Comparison of ENCODE assay signal across 17 cellular contexts in genomic region chr6:169121013-169121412, GRCh38.
DNase-seq lines count a peak whose midpoint lies in the region; ATAC-seq and TF ChIP-seq lines count a peak whose summit lies in the region.
"Had no signal": no experiment of that assay in that cellular context is flagged by ENCODE, and none has a peak within 500 bp of the region (broad histone marks: within the 10 kb centered on the region; RNA-seq: fewer than 3 reads in every experiment).

No MANE protein-coding gene starts in this region.

- H3K27me3 Mint-ChIP-seq in CD8-positive, alpha-beta memory T cell, result peaks cover 3 to 7% of the 10 kb centered on the region in 2 donors

- H3K4me3 Mint-ChIP-seq in CD8-positive, alpha-beta memory T cell, result no peak overlapping the region

- ATAC-seq in GM21367 (IDR thresholded peaks at IDR 0.05; ENCODE audit: unreplicated experiment), result no peak
- ATAC-seq in GM21723 (IDR thresholded peaks at IDR 0.05; ENCODE audit: unreplicated experiment), result no peak

- no peaks in the 10 kb centered on the region for H3K9me3 Mint-ChIP-seq in CD8-positive, alpha-beta memory T cell

- no peak overlapping the region for H3K4me3 ChIP-seq in GM12864 (ENCODE audit: low read depth, low read length)
- no peak overlapping the region for H3K4me3 ChIP-seq in LNCaP clone FGC (ENCODE audit: low read depth, low read length)
- H3K4me3 ChIP-seq in brain microvascular endothelial cell (ENCODE audit: low read depth, low read length), result no peak overlapping the region
- H3K4me3 ChIP-seq in fibroblast of villous mesenchyme (ENCODE audit: low read depth, low read length), result no peak overlapping the region
- H3K4me3 ChIP-seq in CD8-positive, alpha-beta memory T cell (ENCODE audit: low read length), result no peak overlapping the region
- H3K4me3 ChIP-seq: BLaER1, GM23248 had no signal

- peaks cover 0 to 1% (median 0%) of the 10 kb centered on the region in 3 donors for H3K36me3 Mint-ChIP-seq in CD8-positive, alpha-beta memory T cell

- POLR2A ChIA-PET in CD8-positive, alpha-beta memory T cell (lab: Charles Lee), result no interaction called here

- no peaks in the 10 kb centered on the region for H3K27me3 ChIP-seq in brain microvascular endothelial cell (replicated peaks)
- no peaks in the 10 kb centered on the region for H3K27me3 ChIP-seq in CD8-positive, alpha-beta memory T cell (ENCODE audit: insufficient read depth, low read length, poor library complexity, severe bottlenecking)
- H3K27me3 ChIP-seq: BLaER1 had no signal

- no peaks in the 10 kb centered on the region for H3K4me1 Mint-ChIP-seq in CD8-positive, alpha-beta memory T cell

- H3K9me3 ChIP-seq in CD8-positive, alpha-beta memory T cell (ENCODE audit: low read length), result no peaks in the 10 kb centered on the region
- H3K9me3 ChIP-seq: BLaER1 had no signal

- in situ Hi-C loops in brain microvascular endothelial cell (cut with HindIII; ENCODE audit: low pct_ligation_motif_present, low sequenced_read_pairs), result no loop called here

- TF ChIP-seq CTCF in GM12864 (IDR thresholded peaks at IDR 0.05; ENCODE audit: low read depth, low read length, missing control alignments), result peak; percentile 18
- 0 out of 2 replicates have a peak, but pooled peaks have one; percentile 11 for TF ChIP-seq CTCF in LNCaP clone FGC (IDR thresholded peaks at IDR 0.05; ENCODE audit: control insufficient read depth, extremely low read depth, insufficient read depth)
- peak; percentile 21 for TF ChIP-seq CTCF in brain microvascular endothelial cell (IDR thresholded peaks at IDR 0.05; ENCODE audit: low read depth, low read length, missing control alignments)
- peak; percentile 6 for TF ChIP-seq CTCF in fibroblast of villous mesenchyme (IDR thresholded peaks at IDR 0.05; ENCODE audit: insufficient read depth, low read depth, low read length)

- H3K4me1 ChIP-seq in CD8-positive, alpha-beta memory T cell (ENCODE audit: insufficient read depth, low read length), result no peaks in the 10 kb centered on the region

- H3K36me3 ChIP-seq in brain microvascular endothelial cell (replicated peaks), result no peaks in the 10 kb centered on the region
- no peaks in the 10 kb centered on the region for H3K36me3 ChIP-seq in CD8-positive, alpha-beta memory T cell (ENCODE audit: insufficient read depth, low read length)
- H3K36me3 ChIP-seq: BLaER1 had no signal

- DNase-seq in GM12864 (ENCODE audit: low read depth) (no peak), LNCaP clone FGC (ENCODE audit: low read depth) (no peak), brain microvascular endothelial cell (no peak), fibroblast of villous mesenchyme (ENCODE audit: low read depth) (no peak), T-helper 2 cell (no peak)
- DNase-seq in CD8-positive, alpha-beta memory T cell, result no peak
- DNase-seq: DMS 273 treated with DMSO at 0.1 percent for 48 hours, EL, GM23248, MV-4-11, NCI-H1436 treated with DMSO at 0.1 percent for 48 hours, NCI-H226, NCI-H526 treated with DMSO at 0.1 percent for 48 hours, T-helper 1 cell had no signal

- CTCF ChIA-PET in CD8-positive, alpha-beta memory T cell (lab: Charles Lee), result no interaction called here

- no peak overlapping the region for H3K27ac ChIP-seq in brain microvascular endothelial cell
- no peak overlapping the region for H3K27ac ChIP-seq in CD8-positive, alpha-beta memory T cell (ENCODE audit: low read depth, low read length)
- H3K27ac ChIP-seq: BLaER1, GM23248 had no signal

- no peak overlapping the region for H3K27ac Mint-ChIP-seq in CD8-positive, alpha-beta memory T cell
